Comparison of ENCODE assay signal across 8 cellular contexts in the genomic region with DNA sequence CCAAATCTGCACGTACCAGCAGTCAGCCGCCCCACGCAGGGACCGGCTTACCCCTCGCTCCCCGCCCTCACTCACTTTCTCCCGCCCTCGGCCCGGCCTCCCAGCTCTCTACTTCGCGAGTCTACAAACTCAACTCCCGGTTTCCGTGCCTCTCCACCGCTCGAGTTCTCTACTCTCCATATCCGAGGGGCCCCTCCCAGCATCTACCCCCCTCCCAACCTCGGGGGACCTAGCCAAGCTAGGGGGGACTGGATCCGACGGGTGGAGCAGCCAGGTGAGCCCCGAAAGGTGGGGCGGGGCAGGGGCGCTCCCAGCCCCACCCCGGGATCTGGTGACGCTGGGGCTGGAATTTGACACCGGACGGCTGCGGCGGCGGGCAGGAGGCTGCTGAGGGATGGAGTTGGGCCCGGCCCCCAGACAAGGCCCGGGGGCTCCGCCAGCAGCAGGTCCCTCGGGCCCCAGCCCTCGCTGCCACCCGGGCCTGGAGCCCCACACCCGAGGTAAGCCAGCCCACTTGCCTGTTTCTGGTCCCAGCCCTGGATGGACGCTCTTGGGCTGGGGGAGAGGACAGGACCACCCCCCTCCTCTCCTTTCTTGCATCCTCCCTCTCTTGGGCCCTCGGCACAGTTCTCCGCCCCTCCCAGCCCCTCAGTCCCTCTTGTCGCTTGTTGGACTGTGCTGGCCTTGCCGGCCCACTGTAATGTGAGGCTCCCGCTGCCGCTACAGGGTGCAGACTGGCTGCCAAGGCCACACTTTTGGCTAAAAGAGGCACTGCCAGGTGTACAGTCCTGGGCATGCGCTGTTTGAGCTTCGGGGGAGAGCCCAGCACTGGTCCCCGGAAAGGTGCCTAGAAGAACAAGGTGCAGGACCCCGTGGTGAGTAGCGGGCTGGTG. TPM values are rescaled to one million over a fixed set of nuclear protein-coding genes. Genes with fewer than 3 reads are reported as not detected.
A peak's percentile ranks its signal among the peaks of the same experiment; 100 is the strongest.
DNase-seq lines count a peak whose midpoint lies in the region; ATAC-seq lines count a peak whose summit lies in the region.

Gene ARTN (plus strand): TSS at position 416 of the 893 bp plus-strand sequence. CDS start 1,856 bp downstream, outside the sequence.

- H3K9ac ChIP-seq in ES-I3 (ENCODE audit: low read depth, low read length), result peak within 1 kb of the TSS; percentile 77

- POLR2A ChIA-PET in naive thymus-derived CD8-positive, alpha-beta T cell (lab: Charles Lee), result interaction anchor here (0.6 to 1.9 kb wide), 2 partner anchors 170 to 860 kb away, joined by 3 to 8 read pairs; no protein-coding TSS in a partner anchor

- no peaks in the 10 kb centered on the region for H3K9me3 Mint-ChIP-seq in effector memory CD8-positive, alpha-beta T cell
- no peaks in the 10 kb centered on the region for H3K9me3 Mint-ChIP-seq in naive thymus-derived CD8-positive, alpha-beta T cell

- H3K36me3 Mint-ChIP-seq in effector memory CD8-positive, alpha-beta T cell (ENCODE audit: insufficient read depth), result peaks cover 10% of the 10 kb centered on the region
- peaks cover 0 to 5% (median 0%) of the 10 kb centered on the region in 3 donors for H3K36me3 Mint-ChIP-seq in naive thymus-derived CD8-positive, alpha-beta T cell

- peak within 1 kb of the TSS in 1 of 2 donors; percentile 47 for H3K4me3 Mint-ChIP-seq in effector memory CD8-positive, alpha-beta T cell
- peak within 1 kb of the TSS; percentile 7 to 60 (median 48) for H3K4me3 Mint-ChIP-seq in naive thymus-derived CD8-positive, alpha-beta T cell

- H3K9me3 ChIP-seq in ES-I3 (ENCODE audit: control insufficient read depth, insufficient read depth, low read length), result no peaks in the 10 kb centered on the region

- DNase-seq in NCI-H510A (lab: John Stamatoyannopoulos, UW) (peak; percentile 88), UCSD-AML1 (lab: John Stamatoyannopoulos, UW; ENCODE audit: unreplicated experiment) (no peak)
- no peak for DNase-seq in effector memory CD8-positive, alpha-beta T cell
- DNase-seq in naive thymus-derived CD8-positive, alpha-beta T cell, result no peak
- no peak for DNase-seq in stimulated activated CD4-positive, alpha-beta T cell treated with anti-CD3 and anti-CD28 coated beads, Interleukin-2, amount 100 ng/mL, for 48 hours

- peaks cover 0 to 10% of the 10 kb centered on the region in 2 donors for H3K4me1 Mint-ChIP-seq in effector memory CD8-positive, alpha-beta T cell (ENCODE audit: low read depth in 2 of 2)
- H3K4me1 Mint-ChIP-seq in naive thymus-derived CD8-positive, alpha-beta T cell, result peaks cover 9 to 30% (median 24%) of the 10 kb centered on the region in 4 donors

- ATAC-seq in effector memory CD8-positive, alpha-beta T cell (replicated peaks), result peak; percentile 9
- peak; percentile 6 to 8 for ATAC-seq in naive thymus-derived CD8-positive, alpha-beta T cell
- ATAC-seq in HG03439 (IDR thresholded peaks at IDR 0.05; ENCODE audit: unreplicated experiment) (no peak), HG02970 (IDR thresholded peaks at IDR 0.05; ENCODE audit: low FRiP score, unreplicated experiment) (no peak)

- peaks cover 23% of the 10 kb centered on the region for H3K4me1 ChIP-seq in ES-I3 (ENCODE audit: insufficient read depth, low read length)

- peaks cover 6 to 42% of the 10 kb centered on the region in 2 donors for H3K27me3 Mint-ChIP-seq in effector memory CD8-positive, alpha-beta T cell
- H3K27me3 Mint-ChIP-seq in naive thymus-derived CD8-positive, alpha-beta T cell, result peaks cover 9 to 35% (median 19%) of the 10 kb centered on the region in 5 donors

- no peaks in the 10 kb centered on the region for H3K36me3 ChIP-seq in ES-I3 (ENCODE audit: insufficient read depth, low read length)

- peak within 1 kb of the TSS in 1 of 2 donors; percentile 3 for H3K27ac Mint-ChIP-seq in effector memory CD8-positive, alpha-beta T cell
- peak within 1 kb of the TSS in 4 of 10 donors; percentile 10 to 53 (median 30) for H3K27ac Mint-ChIP-seq in naive thymus-derived CD8-positive, alpha-beta T cell

RNA-seq across cellular contexts. Expression of gene ARTN, which starts in this region (rescaled TPM):
- total RNA-seq in naive thymus-derived CD8-positive, alpha-beta T cell, result under 1 TPM; 0.25 to 0.96 TPM
- not detected for polyA plus RNA-seq in naive thymus-derived CD8-positive, alpha-beta T cell

Comparison
In these comparisons a context has a peak if more than half of its experiments do, and no peak if none do; other contexts are left out.
1. Peak in ATAC-seq in naive thymus-derived CD8-positive, alpha-beta T cell; RNA of the gene not detected or under 1 TPM.